Comparison of ENCODE assay signal across 19 cellular contexts in the genomic region with DNA sequence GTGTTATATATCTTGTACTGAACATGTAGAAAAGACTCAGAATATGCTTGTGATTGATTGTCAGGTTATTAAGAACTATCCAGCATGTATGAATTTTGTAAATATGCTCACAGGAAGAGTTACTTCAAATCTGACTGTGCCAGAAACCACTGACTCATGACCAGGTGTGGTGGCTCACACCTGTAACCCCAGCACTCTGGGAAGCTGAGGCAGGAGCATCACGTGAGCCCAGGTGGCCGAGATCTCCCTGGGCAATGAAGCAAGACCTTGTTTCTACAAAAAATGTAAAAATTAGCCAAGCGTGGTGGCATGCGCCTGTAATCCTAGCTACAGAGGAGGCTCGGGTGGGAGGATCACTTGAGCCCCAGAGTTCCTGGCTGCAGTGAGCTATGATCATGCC.
DNase-seq lines count a peak whose midpoint lies in the region; FAIRE-seq and TF ChIP-seq lines count a peak whose summit lies in the region.
"Had no signal": no experiment of that assay in that cellular context is flagged by ENCODE, and none has a peak within 500 bp of the region (broad histone marks: within the 10 kb centered on the region; RNA-seq: fewer than 3 reads in every experiment).

No MANE protein-coding gene starts in this region.

- H4K20me1 ChIP-seq in KMS-11 (ENCODE audit: insufficient read depth): no peaks in the 10 kb centered on the region

- DNase-seq in GM12891 (ENCODE audit: insufficient read length, low spot score): no peak
- peak; percentile 43 for DNase-seq in epithelial cell of esophagus (ENCODE audit: low read depth)
- DNase-seq in type B pancreatic cell (ENCODE audit: extremely low spot score, unreplicated experiment): no peak
- no peak for DNase-seq in amygdala (lab: John Stamatoyannopoulos, UW)
- no peak for DNase-seq in MG63
- no peak for DNase-seq in mucosa of gallbladder (ENCODE audit: low spot score)
- DNase-seq: AML-193, DMS79 treated with DMSO at 0.1 percent for 48 hours, NCI-H1417, NCI-H187, NCI-H2107, NCI-H510A, NCI-H774, PC-9 had no signal

- 0 out of 2 replicates have a peak overlapping the region, but pooled peaks have one; percentile 0 for H3K4me2 ChIP-seq in KMS-11
- H3K4me2 ChIP-seq: PC-9 had no signal

- H3K27me3 Mint-ChIP-seq in type B pancreatic cell: no peaks in the 10 kb centered on the region
- H3K27me3 Mint-ChIP-seq: IgD-negative memory B cell had no signal

- peak overlapping the region; percentile 80 for H3K4me3 Mint-ChIP-seq in type B pancreatic cell
- H3K4me3 Mint-ChIP-seq: CD14-positive monocyte, IgD-negative memory B cell had no signal

- peaks cover 3% of the 10 kb centered on the region for H3K9me3 Mint-ChIP-seq in type B pancreatic cell
- H3K9me3 Mint-ChIP-seq: IgD-negative memory B cell had no signal

- H3K27ac ChIP-seq in KMS-11: no peak overlapping the region
- H3K27ac ChIP-seq: PC-9, RWPE1 had no signal

- H3K4me3 ChIP-seq in KMS-11 (IDR thresholded peaks at IDR 0.05; ENCODE audit: insufficient read depth, low read depth, low read length): no peak overlapping the region
- H3K4me3 ChIP-seq in epithelial cell of esophagus (ENCODE audit: low read length): no peak overlapping the region
- H3K4me3 ChIP-seq in MG63: no peak overlapping the region
- H3K4me3 ChIP-seq: PC-9 had no signal

- no peak overlapping the region for H3K9ac ChIP-seq in KMS-11

- H3K9me3 ChIP-seq in MG63: no peaks in the 10 kb centered on the region

- H3K36me3 ChIP-seq in KMS-11 (ENCODE audit: insufficient read depth) (no peaks in the 10 kb centered on the region), MG63 (no peaks in the 10 kb centered on the region)

- TF ChIP-seq CTCF in KMS-11 (conservative IDR thresholded peaks at IDR 0.05; ENCODE audit: low read depth, low read length) (no peak), epithelial cell of esophagus (IDR thresholded peaks at IDR 0.05; ENCODE audit: insufficient read depth, low read depth, low read length, missing control alignments) (no peak), type B pancreatic cell (conservative IDR thresholded peaks at IDR 0.05) (no peak)

- H3K36me3 Mint-ChIP-seq in type B pancreatic cell: no peaks in the 10 kb centered on the region
- H3K36me3 Mint-ChIP-seq: IgD-negative memory B cell had no signal

- H3K4me1 Mint-ChIP-seq in type B pancreatic cell (ENCODE audit: unreplicated experiment): peaks cover 19% of the 10 kb centered on the region

- H3K4me1 ChIP-seq in KMS-11 (ENCODE audit: low read depth, poor library complexity, severe bottlenecking): peaks cover 40% of the 10 kb centered on the region

- no peak overlapping the region for H2AFZ ChIP-seq in KMS-11 (ENCODE audit: low read depth)
- H2AFZ ChIP-seq: PC-9 had no signal

- FAIRE-seq in GM12891 (lab: Jason Lieb, UNC): peak; percentile 83
- FAIRE-seq: H54 had no signal

- no peak for TF ChIP-seq POLR2A in GM12891 (IDR thresholded peaks at IDR 0.05; ENCODE audit: low read depth, low read length)

- peak overlapping the region; percentile 92 for H3K27ac Mint-ChIP-seq in type B pancreatic cell

- H3K27me3 ChIP-seq in KMS-11 (ENCODE audit: insufficient read depth, low read depth): no peaks in the 10 kb centered on the region
- H3K27me3 ChIP-seq in MG63: no peaks in the 10 kb centered on the region

- H3K79me2 ChIP-seq in KMS-11 (ENCODE audit: insufficient read depth, low read depth): no peaks in the 10 kb centered on the region

TF ChIP-seq in GM12891, 5 proteins besides CTCF, POLR2A, EP300 and RAD21:
- no peak for TF ChIP-seq POLR2AphosphoS5 (IDR thresholded peaks at IDR 0.05; ENCODE audit: low read depth, low read length)
- TF ChIP-seq PAX5 (IDR thresholded peaks at IDR 0.05; ENCODE audit: insufficient read depth, low read length, severe bottlenecking): peak; percentile 84
